Comparison of ENCODE assay signal across 21 cellular contexts in the genomic region with DNA sequence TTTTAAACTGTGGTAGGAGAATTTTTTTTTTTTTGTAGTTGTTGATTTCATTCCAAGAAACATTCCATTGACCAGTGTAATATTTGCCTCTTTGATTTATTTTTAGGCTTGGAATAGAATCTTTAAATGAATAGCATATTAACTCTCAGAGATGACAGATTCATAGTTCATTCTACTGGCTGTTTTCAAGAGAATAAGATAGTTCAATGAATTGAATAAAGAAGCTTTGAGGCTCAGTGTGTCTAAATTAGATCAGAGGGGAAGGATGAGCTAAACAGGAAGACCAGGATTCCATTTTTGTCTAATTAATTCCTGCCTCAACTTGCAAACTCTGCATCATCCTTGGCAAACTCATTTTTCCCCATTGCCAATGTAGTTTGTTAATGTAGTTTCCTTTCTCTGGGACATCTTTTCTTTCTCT.
A peak's percentile ranks its signal among the peaks of the same experiment; 100 is the strongest.
DNase-seq lines count a peak whose midpoint lies in the region; ATAC-seq and TF ChIP-seq lines count a peak whose summit lies in the region.
"Had no signal": no experiment of that assay in that cellular context is flagged by ENCODE, and none has a peak within 500 bp of the region (broad histone marks: within the 10 kb centered on the region; RNA-seq: fewer than 3 reads in every experiment).

No MANE protein-coding gene starts in this region.

- peak; percentile 86 for DNase-seq in EH (ENCODE audit: low read depth)
- no peak for DNase-seq in ascending aorta (ENCODE audit: low spot score in 2 of 2)
- DNase-seq in fibroblast of pulmonary artery (ENCODE audit: low read depth) = peak; percentile 22
- DNase-seq in suprapubic skin (ENCODE audit: low spot score in 2 of 2) = no peak
- DNase-seq in iPS-NIHi7 (ENCODE audit: extremely low spot score) = no peak
- DNase-seq: activated CD8-positive, alpha-beta T cell treated with anti-CD3 and anti-CD28 coated beads, Interleukin-2, amount 10 ng/mL, durations not matched to agents 7 days and 5 days; activated naive CD8-positive, alpha-beta T cell treated with anti-CD3 and anti-CD28 coated beads for 36 hours; activated T-cell treated with anti-CD3 and anti-CD28 coated beads, Interleukin-2, amount 50 U/mL, for 72 hours; caudate nucleus; DMS79; effector CD8-positive, alpha-beta T cell; Karpas-422; left ventricle myocardium inferior; NK-92 treated with Interleukin-12 subunit alpha and Interleukin-12 subunit beta, amount 100 ng/mL, for 24 hours; stimulated activated CD4-positive, alpha-beta T cell treated with anti-CD3 and anti-CD28 coated beads, Interleukin-4, amount 100 ng/mL, for 4 hours; stimulated activated CD8-positive, alpha-beta memory T cell treated with anti-CD3 and anti-CD28 coated beads, Interleukin-4, amount 100 ng/mL, for 48 hours; T-helper 1 cell; testis had no signal

- no peak overlapping the region for H3K4me3 ChIP-seq in ascending aorta
- no peak overlapping the region for H3K4me3 ChIP-seq in fibroblast of pulmonary artery (replicated peaks; ENCODE audit: low read depth, low read length)
- H3K4me3 ChIP-seq in suprapubic skin = no peak overlapping the region
- H3K4me3 ChIP-seq: left ventricle myocardium inferior, skin epidermis, testis had no signal

- H3K9me3 ChIP-seq in ascending aorta (no peaks in the 10 kb centered on the region), suprapubic skin (no peaks in the 10 kb centered on the region)
- H3K9me3 ChIP-seq: left ventricle myocardium inferior, testis had no signal

- TF ChIP-seq EP300 in suprapubic skin (IDR thresholded peaks at IDR 0.05) = no peak

- H3K4me1 ChIP-seq in ascending aorta (peaks cover 3 to 16% of the 10 kb centered on the region in 2 donors), suprapubic skin (peaks cover 39% of the 10 kb centered on the region)
- H3K4me1 ChIP-seq: testis had no signal

- no peak for ATAC-seq in GM18511 (IDR thresholded peaks at IDR 0.05; ENCODE audit: unreplicated experiment)
- no peak for ATAC-seq in GM21576 (IDR thresholded peaks at IDR 0.05; ENCODE audit: unreplicated experiment)
- ATAC-seq: activated CD8-positive, alpha-beta T cell treated with anti-CD3 and anti-CD28 coated beads, Interleukin-2, amount 10 ng/mL, durations not matched to agents 7 days and 5 days; activated T-cell treated with anti-CD3 and anti-CD28 coated beads, Interleukin-2, amount 50 U/mL, for 72 hours had no signal

- H3K36me3 ChIP-seq in ascending aorta = no peaks in the 10 kb centered on the region
- no peaks in the 10 kb centered on the region for H3K36me3 ChIP-seq in suprapubic skin
- H3K36me3 ChIP-seq: left ventricle myocardium inferior had no signal

- H3K27me3 ChIP-seq in ascending aorta (no peaks in the 10 kb centered on the region), suprapubic skin (no peaks in the 10 kb centered on the region)
- H3K27me3 ChIP-seq: testis had no signal

- intact Hi-C loops in ascending aorta (cut with DNase I) = loop anchor here (5.0 kb wide), 1 partner anchor 95 kb away; no protein-coding TSS in a partner anchor

- no peak for TF ChIP-seq CTCF in ascending aorta (IDR thresholded peaks at IDR 0.05)
- no peak for TF ChIP-seq CTCF in fibroblast of pulmonary artery (IDR thresholded peaks at IDR 0.05; ENCODE audit: low read length, missing control alignments)
- TF ChIP-seq CTCF in suprapubic skin (IDR thresholded peaks at IDR 0.05) = no peak

- peak overlapping the region; percentile 15 to 36 for H3K27ac ChIP-seq in ascending aorta
- peak overlapping the region; percentile 8 for H3K27ac ChIP-seq in suprapubic skin
- H3K27ac ChIP-seq: left ventricle myocardium inferior, testis had no signal

- TF ChIP-seq POLR2A in suprapubic skin (IDR thresholded peaks at IDR 0.05) = no peak

Comparison
In these comparisons a context has a peak if more than half of its experiments do, and no peak if none do; other contexts are left out.
1. DNase-seq: peak in EH (single experiment) and fibroblast of pulmonary artery (single experiment); none in ascending aorta (0 of 2), suprapubic skin (0 of 2) and iPS-NIHi7 (single experiment).